ENCODE assay signal across 20 cellular contexts in genomic region chr7:23002698-23003097, GRCh38. TPM values are rescaled to one million over a fixed set of nuclear protein-coding genes. Genes with fewer than 3 reads are reported as not detected.
DNase-seq lines count a peak whose midpoint lies in the region; ATAC-seq, FAIRE-seq and TF ChIP-seq lines count a peak whose summit lies in the region.
"Had no signal": no experiment of that assay in that cellular context is flagged by ENCODE, and none has a peak within 500 bp of the region (broad histone marks: within the 10 kb centered on the region; RNA-seq: fewer than 3 reads in every experiment).

No MANE protein-coding gene starts in this region.

- POLR2A ChIA-PET in WTC11 (lab: Charles Lee), result no interaction called here

- peak overlapping the region; percentile 83 for H3K9ac ChIP-seq in mesenchymal stem cell (ENCODE audit: low read length)

- no peaks in the 10 kb centered on the region for H3K36me3 Mint-ChIP-seq in WTC11
- H3K36me3 Mint-ChIP-seq: CD14-positive monocyte had no signal

- TF ChIP-seq POLR2A in GM12892 (IDR thresholded peaks at IDR 0.05; ENCODE audit: low read depth, low read length), result no peak
- TF ChIP-seq POLR2A in H54 (IDR thresholded peaks at IDR 0.05; ENCODE audit: low read depth, low read length), result no peak

- no peak for ATAC-seq in WTC11
- ATAC-seq: PC-3, SK-N-SH treated with all-trans-retinoic acid at 6 μM for 48 hours had no signal

- no peak overlapping the region for H4K8ac ChIP-seq in mesenchymal stem cell (ENCODE audit: low read length)

- H3K4ac ChIP-seq in mesenchymal stem cell (ENCODE audit: low read depth in 1 of 2, low read length in 2 of 2), result no peak overlapping the region

- no peak overlapping the region for H3K23ac ChIP-seq in mesenchymal stem cell (ENCODE audit: low read length in 2 of 2)

- H3K27me3 Mint-ChIP-seq in WTC11 (ENCODE audit: low read depth), result no peaks in the 10 kb centered on the region

- no peak overlapping the region for H3K14ac ChIP-seq in mesenchymal stem cell (ENCODE audit: low read length in 2 of 2)

- no peak overlapping the region for H4K91ac ChIP-seq in mesenchymal stem cell (ENCODE audit: low read length)

- H3K9me3 ChIP-seq in mesenchymal stem cell (ENCODE audit: control insufficient read depth, low read length), result no peaks in the 10 kb centered on the region

- no peak overlapping the region for H2AFZ ChIP-seq in mesenchymal stem cell (ENCODE audit: low read depth, low read length)

- H3K9me3 Mint-ChIP-seq in WTC11, result no peaks in the 10 kb centered on the region

- H3K79me1 ChIP-seq in mesenchymal stem cell (replicated peaks; ENCODE audit: low read length, poor library complexity, severe bottlenecking), result peaks cover 14% of the 10 kb centered on the region

- no peak overlapping the region for H3K4me3 ChIP-seq in mesenchymal stem cell (ENCODE audit: insufficient read depth in 1 of 2, low read depth in 1 of 2, low read length in 2 of 2)

- H2BK5ac ChIP-seq in mesenchymal stem cell (ENCODE audit: low read depth, low read length, poor library complexity, severe bottlenecking), result no peak overlapping the region

- H2BK15ac ChIP-seq in mesenchymal stem cell (ENCODE audit: low read depth, poor library complexity, severe bottlenecking), result no peak overlapping the region

- DNase-seq in GM12892 (ENCODE audit: insufficient read length) (no peak), H54 (ENCODE audit: insufficient read length, low spot score) (no peak), WTC11 (ENCODE audit: low spot score) (no peak), mesenchymal stem cell (no peak), GM13977 (ENCODE audit: low spot score) (no peak), GM20000 (ENCODE audit: low spot score) (no peak)
- no peak for DNase-seq in stimulated activated CD4-positive, alpha-beta T cell treated with anti-CD3 and anti-CD28 coated beads, Interleukin-4, amount 100 ng/mL, for 1 hour
- DNase-seq: ACHN, AML-193, DMS79 treated with DMSO at 0.1 percent for 48 hours, NCI-H187, NCI-H2107, NCI-H510A, NCI-H82, PC-3, RPMI8226, SHP77 treated with DMSO at 0.1 percent for 48 hours had no signal

- peaks cover 73% of the 10 kb centered on the region for H3K4me1 Mint-ChIP-seq in WTC11

- no peak overlapping the region for H2AK5ac ChIP-seq in mesenchymal stem cell (ENCODE audit: low read length, severe bottlenecking)

- H3K27me3 ChIP-seq in mesenchymal stem cell (ENCODE audit: control insufficient read depth in 1 of 2, insufficient read depth in 1 of 2, low read length in 2 of 2), result no peaks in the 10 kb centered on the region

- 0 out of 2 replicates have a peak overlapping the region, but pooled peaks have one; percentile 35 for H3K27ac Mint-ChIP-seq in WTC11
- H3K27ac Mint-ChIP-seq: CD14-positive monocyte had no signal

- TF ChIP-seq CTCF in WTC11 (IDR thresholded peaks at IDR 0.05) (no peak), GM13977 (IDR thresholded peaks at IDR 0.05; ENCODE audit: extremely low read depth, insufficient read depth, missing control alignments) (no peak), GM20000 (IDR thresholded peaks at IDR 0.05; ENCODE audit: extremely low read depth, missing control alignments) (no peak)

- no peak overlapping the region for H2BK120ac ChIP-seq in mesenchymal stem cell (ENCODE audit: low read depth, low read length)

- no peak overlapping the region for H3K4me2 ChIP-seq in mesenchymal stem cell (ENCODE audit: low read length, poor library complexity, severe bottlenecking)

- H2BK12ac ChIP-seq in mesenchymal stem cell (ENCODE audit: low read length in 2 of 2), result no peak overlapping the region

- H3K18ac ChIP-seq in mesenchymal stem cell (ENCODE audit: low read depth in 1 of 2, low read length in 2 of 2), result no peak overlapping the region

- no peak overlapping the region for H3K4me3 Mint-ChIP-seq in WTC11
- H3K4me3 Mint-ChIP-seq: CD14-positive monocyte had no signal

- no peak overlapping the region for H3K27ac ChIP-seq in mesenchymal stem cell (ENCODE audit: low read length, poor library complexity, severe bottlenecking)

- H3K36me3 ChIP-seq in mesenchymal stem cell (ENCODE audit: control insufficient read depth in 1 of 2, insufficient read depth in 2 of 2, low read depth in 1 of 2, low read length in 2 of 2), result peaks cover 0 to 2% of the 10 kb centered on the region in 2 experiments

- in situ Hi-C loops in GM13977 (cut with MboI; ENCODE audit: low pct_unique_long_range_greater_than_20kb, low sequenced_read_pairs, unreplicated experiment), result no loop called here

- H3K4me1 ChIP-seq in mesenchymal stem cell (ENCODE audit: control insufficient read depth, insufficient read depth, low read depth, low read length), result no peaks in the 10 kb centered on the region

- CTCF ChIA-PET in WTC11 (lab: Charles Lee), result interaction anchor here (0.8 kb wide), 1 partner anchor 10 kb away, joined by 3 read pairs; no protein-coding TSS in a partner anchor

- 100% methylated on average over 1 of the region's 2 CpGs for WGBS in mesenchymal stem cell

- peak; percentile 33 for FAIRE-seq in GM12892 (lab: Jason Lieb, UNC)
- peak; percentile 83 for FAIRE-seq in H54 (lab: Jason Lieb, UNC)
- FAIRE-seq: H1 had no signal

TF ChIP-seq in WTC11, 78 proteins besides CTCF, POLR2A, EP300 and RAD21:
- TF ChIP-seq JAZF1 (CRISPR knock-in tag; IDR thresholded peaks at IDR 0.05) (no peak), ZMAT4 (CRISPR knock-in tag; IDR thresholded peaks at IDR 0.05) (no peak), ATF3 (CRISPR knock-in tag; conservative IDR thresholded peaks at IDR 0.05) (no peak), ZSCAN18 (CRISPR knock-in tag; IDR thresholded peaks at IDR 0.05) (no peak), NR3C1 (CRISPR knock-in tag; conservative IDR thresholded peaks at IDR 0.05; ENCODE audit: low read depth) (no peak), IRF2 (CRISPR knock-in tag; IDR thresholded peaks at IDR 0.05; ENCODE audit: borderline replicate concordance, low read depth) (no peak), CDX4 (CRISPR knock-in tag; IDR thresholded peaks at IDR 0.05; ENCODE audit: borderline replicate concordance) (no peak), FOXP4 (CRISPR knock-in tag; IDR thresholded peaks at IDR 0.05) (no peak), TP53 (CRISPR knock-in tag; IDR thresholded peaks at IDR 0.05) (no peak)

RNA-seq across cellular contexts. Expression of gene HYCC1, which starts 11.2 kb away (rescaled TPM):
- 19.7 TPM for polyA plus RNA-seq in GM12892 (2012; ENCODE audit: missing spikeins)
- total RNA-seq in WTC11 (2021), result 114 to 125 TPM (median 116 TPM) in 3 replicates
- 113 TPM for polyA plus RNA-seq in mesenchymal stem cell (2013, experiment 1 of 2)
- polyA plus RNA-seq in mesenchymal stem cell (2013, experiment 2 of 2), result 106 TPM
